18 cellular contexts compared by ENCODE assay signal in the genomic region with DNA sequence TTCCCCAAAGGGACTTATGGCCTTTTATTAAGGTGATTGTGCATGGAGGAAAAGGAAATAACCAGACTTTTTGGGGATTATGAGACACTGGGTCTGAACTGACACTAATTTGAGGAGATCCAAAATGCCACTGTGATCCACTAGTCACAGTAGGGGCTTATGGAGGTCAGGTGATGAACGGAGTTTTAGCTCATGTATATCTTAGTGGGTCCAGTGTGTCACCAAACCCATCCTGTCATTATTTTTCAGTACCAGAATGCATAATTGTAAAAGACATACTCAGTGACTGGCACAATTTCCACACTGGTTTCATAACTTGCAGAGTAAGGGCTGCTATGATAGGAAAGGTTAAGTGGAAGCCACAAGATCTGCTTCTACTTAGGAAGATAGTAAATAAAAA.
DNase-seq lines count a peak whose midpoint lies in the region; TF ChIP-seq lines count a peak whose summit lies in the region.
"Had no signal": no experiment of that assay in that cellular context is flagged by ENCODE, and none has a peak within 500 bp of the region (broad histone marks: within the 10 kb centered on the region; RNA-seq: fewer than 3 reads in every experiment).

No MANE protein-coding gene starts in this region.

- H3K4me3 Mint-ChIP-seq in activated CD4-positive, alpha-beta memory T cell treated with anti-CD3 and anti-CD28 coated beads for 36 hours: no peak overlapping the region
- H3K4me3 Mint-ChIP-seq in activated CD4-positive, alpha-beta memory T cell treated with anti-CD3 and anti-CD28 coated beads, Interleukin-2, amount 10 ng/mL, durations not matched to agents 7 days and 5 days: no peak overlapping the region
- H3K4me3 Mint-ChIP-seq: IgD-negative memory B cell had no signal

- H4K20me1 ChIP-seq in GM23248 (ENCODE audit: insufficient read depth) (no peaks in the 10 kb centered on the region), SK-N-SH (ENCODE audit: insufficient read depth) (no peaks in the 10 kb centered on the region)

- no peak for TF ChIP-seq CTCF in SK-N-SH (IDR thresholded peaks at IDR 0.05)

- H3K4me1 ChIP-seq in GM23248 (ENCODE audit: insufficient read depth): peaks cover 10% of the 10 kb centered on the region
- peaks cover 8% of the 10 kb centered on the region for H3K4me1 ChIP-seq in skeletal muscle satellite cell (ENCODE audit: control insufficient read depth, insufficient read depth, low read length)
- H3K4me1 ChIP-seq in SK-N-SH (ENCODE audit: control insufficient read depth in 1 of 2, insufficient read depth in 2 of 2, low read depth in 1 of 2, low read length in 1 of 2): no peaks in the 10 kb centered on the region

- H3K36me3 ChIP-seq in GM23248 (ENCODE audit: low read depth) (no peaks in the 10 kb centered on the region), skeletal muscle satellite cell (ENCODE audit: insufficient read depth, low read length) (no peaks in the 10 kb centered on the region), SK-N-SH (replicated peaks in 1 of 2; ENCODE audit: control insufficient read depth in 1 of 2, insufficient read depth in 2 of 2, low read length in 1 of 2) (no peaks in the 10 kb centered on the region)

- no peak overlapping the region for H3K9ac ChIP-seq in GM23248
- no peak overlapping the region for H3K9ac ChIP-seq in skeletal muscle satellite cell (ENCODE audit: low read depth, low read length)
- H3K9ac ChIP-seq in SK-N-SH: no peak overlapping the region

- TF ChIP-seq RAD21 in SK-N-SH (IDR thresholded peaks at IDR 0.05; ENCODE audit: low read length): no peak

- H3K79me2 ChIP-seq in GM23248 (ENCODE audit: insufficient read depth): no peaks in the 10 kb centered on the region
- no peaks in the 10 kb centered on the region for H3K79me2 ChIP-seq in SK-N-SH (ENCODE audit: insufficient read depth)

- no peak overlapping the region for H2AFZ ChIP-seq in GM23248
- H2AFZ ChIP-seq in SK-N-SH (ENCODE audit: low read depth): no peak overlapping the region

- H3K4me2 ChIP-seq in GM23248 (ENCODE audit: unreplicated experiment) (peak overlapping the region; percentile 7), skeletal muscle satellite cell (ENCODE audit: low read length) (peak overlapping the region; percentile 16), SK-N-SH (no peak overlapping the region)

- CTCF ChIA-PET in activated CD4-positive, alpha-beta memory T cell treated with anti-CD3 and anti-CD28 coated beads for 36 hours (lab: Charles Lee): interaction anchor here (0.7 kb wide), 1 partner anchor 13 kb away, joined by 3 read pairs; no protein-coding TSS in a partner anchor
- CTCF ChIA-PET in activated CD4-positive, alpha-beta memory T cell treated with anti-CD3 and anti-CD28 coated beads, Interleukin-2, amount 10 ng/mL, durations not matched to agents 7 days and 5 days (lab: Charles Lee): no interaction called here
- CTCF ChIA-PET in SK-N-SH (lab: Yijun Ruan, JAX): no interaction called here

- in situ Hi-C loops in GM23248 (cut with MboI): no loop called here

- DNase-seq in activated CD4-positive, alpha-beta memory T cell treated with anti-CD3 and anti-CD28 coated beads for 36 hours: no peak
- DNase-seq in activated CD4-positive, alpha-beta memory T cell treated with anti-CD3 and anti-CD28 coated beads, Interleukin-2, amount 10 ng/mL, durations not matched to agents 7 days and 5 days: no peak
- no peak for DNase-seq in GM23248
- DNase-seq in epithelial cell of prostate (ENCODE audit: low read depth, low spot score): no peak
- DNase-seq in SK-N-SH: no peak
- DNase-seq in posterior cingulate gyrus: no peak
- DNase-seq: C1 segment of cervical spinal cord, DND-41, GOT3, Kasumi-1, NCI-H1105 treated with DMSO at 0.1 percent for 48 hours, NCI-H1694 treated with DMSO at 0.1 percent for 48 hours, NCI-H2107, NCI-H2227 treated with DMSO at 0.1 percent for 48 hours, NCI-H524 had no signal

- intact Hi-C loops in activated CD4-positive, alpha-beta memory T cell treated with anti-CD3 and anti-CD28 coated beads for 36 hours (cut with micrococcal nuclease): loop anchor here (1.0 kb wide), 2 partner anchors 11 to 654 kb away; no protein-coding TSS in a partner anchor
- intact Hi-C loops in posterior cingulate gyrus (cut with DNase I): no loop called here

- H3F3A ChIP-seq in GM23248 (ENCODE audit: insufficient read depth) (peaks cover 7% of the 10 kb centered on the region; the same call in 1 of the 2 replicates), SK-N-SH (replicated peaks; ENCODE audit: insufficient read depth) (no peaks in the 10 kb centered on the region)

- POLR2A ChIA-PET in activated CD4-positive, alpha-beta memory T cell treated with anti-CD3 and anti-CD28 coated beads for 36 hours (lab: Charles Lee): interaction anchor here (1.1 to 1.3 kb wide), 2 partner anchors 10 to 214 kb away, joined by 3 read pairs; no protein-coding TSS in a partner anchor
- POLR2A ChIA-PET in activated CD4-positive, alpha-beta memory T cell treated with anti-CD3 and anti-CD28 coated beads, Interleukin-2, amount 10 ng/mL, durations not matched to agents 7 days and 5 days (lab: Charles Lee): no interaction called here
- POLR2A ChIA-PET in SK-N-SH (lab: Yijun Ruan, JAX): no interaction called here

- H3K4me1 Mint-ChIP-seq in activated CD4-positive, alpha-beta memory T cell treated with anti-CD3 and anti-CD28 coated beads for 36 hours (ENCODE audit: low read depth): peaks cover 31% of the 10 kb centered on the region
- H3K4me1 Mint-ChIP-seq in activated CD4-positive, alpha-beta memory T cell treated with anti-CD3 and anti-CD28 coated beads, Interleukin-2, amount 10 ng/mL, durations not matched to agents 7 days and 5 days: peaks cover 20% of the 10 kb centered on the region

- WGBS in GM23248 (ENCODE audit: low coverage in 1 of 2, low lambda C conversion rate in 2 of 2, missing lambda C conversion rate in 2 of 2), 2 experiments: 0% methylated on average over 1 of the region's 1 CpG
- 0% methylated on average over 1 of the region's 1 CpG for WGBS in SK-N-SH (ENCODE audit: low lambda C conversion rate)

- H3K27me3 ChIP-seq in GM23248 (replicated peaks; ENCODE audit: insufficient read depth) (no peaks in the 10 kb centered on the region), skeletal muscle satellite cell (ENCODE audit: control insufficient read depth, insufficient read depth, low read length) (no peaks in the 10 kb centered on the region), SK-N-SH (ENCODE audit: insufficient read depth) (no peaks in the 10 kb centered on the region; the same call in 1 of the 2 replicates)

- H3K9me2 ChIP-seq in GM23248 (ENCODE audit: insufficient read depth) (no peaks in the 10 kb centered on the region), SK-N-SH (no peaks in the 10 kb centered on the region)

- H3K9me3 Mint-ChIP-seq in activated CD4-positive, alpha-beta memory T cell treated with anti-CD3 and anti-CD28 coated beads for 36 hours: no peaks in the 10 kb centered on the region
- peaks cover 2% of the 10 kb centered on the region for H3K9me3 Mint-ChIP-seq in activated CD4-positive, alpha-beta memory T cell treated with anti-CD3 and anti-CD28 coated beads, Interleukin-2, amount 10 ng/mL, durations not matched to agents 7 days and 5 days

- no peaks in the 10 kb centered on the region for H3K27me3 Mint-ChIP-seq in activated CD4-positive, alpha-beta memory T cell treated with anti-CD3 and anti-CD28 coated beads for 36 hours
- H3K27me3 Mint-ChIP-seq in activated CD4-positive, alpha-beta memory T cell treated with anti-CD3 and anti-CD28 coated beads, Interleukin-2, amount 10 ng/mL, durations not matched to agents 7 days and 5 days: no peaks in the 10 kb centered on the region
- H3K27me3 Mint-ChIP-seq: IgD-negative memory B cell had no signal

- H3K36me3 Mint-ChIP-seq in activated CD4-positive, alpha-beta memory T cell treated with anti-CD3 and anti-CD28 coated beads for 36 hours: no peaks in the 10 kb centered on the region
- H3K36me3 Mint-ChIP-seq in activated CD4-positive, alpha-beta memory T cell treated with anti-CD3 and anti-CD28 coated beads, Interleukin-2, amount 10 ng/mL, durations not matched to agents 7 days and 5 days (ENCODE audit: low read depth): peaks cover 5% of the 10 kb centered on the region
- H3K36me3 Mint-ChIP-seq: IgD-negative memory B cell had no signal

- H3K9me3 ChIP-seq in GM23248 (ENCODE audit: low read depth) (no peaks in the 10 kb centered on the region), skeletal muscle satellite cell (replicated peaks; ENCODE audit: low read length) (no peaks in the 10 kb centered on the region), SK-N-SH (no peaks in the 10 kb centered on the region)

- H3K27ac Mint-ChIP-seq in activated CD4-positive, alpha-beta memory T cell treated with anti-CD3 and anti-CD28 coated beads for 36 hours: peak overlapping the region; percentile 49
- H3K27ac Mint-ChIP-seq in activated CD4-positive, alpha-beta memory T cell treated with anti-CD3 and anti-CD28 coated beads, Interleukin-2, amount 10 ng/mL, durations not matched to agents 7 days and 5 days: no peak overlapping the region
- H3K27ac Mint-ChIP-seq: IgD-negative memory B cell had no signal

- no peak overlapping the region for H3K4me3 ChIP-seq in GM23248
- H3K4me3 ChIP-seq in skeletal muscle satellite cell (ENCODE audit: low read length): no peak overlapping the region
- no peak overlapping the region for H3K4me3 ChIP-seq in SK-N-SH (ENCODE audit: low read depth in 2 of 2, low read length in 1 of 2)

- H3K27ac ChIP-seq in GM23248 (0 out of 2 replicates have a peak overlapping the region, but pooled peaks have one; percentile 8), epithelial cell of prostate (peak overlapping the region; percentile 45), SK-N-SH (ENCODE audit: low read depth in 2 of 2, low read length in 1 of 2) (no peak overlapping the region)
- H3K27ac ChIP-seq: HL-60 had no signal

- TF ChIP-seq EP300 in SK-N-SH (IDR thresholded peaks at IDR 0.05; ENCODE audit: borderline replicate concordance in 1 of 2, low read depth in 1 of 2, low read length in 1 of 2): no peak

TF ChIP-seq in SK-N-SH, 30 proteins besides CTCF, POLR2A, EP300 and RAD21 (continues in another document):
- TF ChIP-seq RXRA (IDR thresholded peaks at IDR 0.05; ENCODE audit: borderline replicate concordance, low read depth): no peak
- TF ChIP-seq NFIC (IDR thresholded peaks at IDR 0.05; ENCODE audit: borderline replicate concordance): no peak
- TF ChIP-seq, protein P1, sequence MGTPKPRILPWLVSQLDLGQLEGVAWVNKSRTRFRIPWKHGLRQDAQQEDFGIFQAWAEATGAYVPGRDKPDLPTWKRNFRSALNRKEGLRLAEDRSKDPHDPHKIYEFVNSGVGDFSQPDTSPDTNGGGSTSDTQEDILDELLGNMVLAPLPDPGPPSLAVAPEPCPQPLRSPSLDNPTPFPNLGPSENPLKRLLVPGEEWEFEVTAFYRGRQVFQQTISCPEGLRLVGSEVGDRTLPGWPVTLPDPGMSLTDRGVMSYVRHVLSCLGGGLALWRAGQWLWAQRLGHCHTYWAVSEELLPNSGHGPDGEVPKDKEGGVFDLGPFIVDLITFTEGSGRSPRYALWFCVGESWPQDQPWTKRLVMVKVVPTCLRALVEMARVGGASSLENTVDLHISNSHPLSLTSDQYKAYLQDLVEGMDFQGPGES (IDR thresholded peaks at IDR 0.05; ENCODE audit: low read depth, low read length): no peak
- no peak for TF ChIP-seq FOXM1 (IDR thresholded peaks at IDR 0.05; ENCODE audit: low read depth)
- TF ChIP-seq RCOR1 (IDR thresholded peaks at IDR 0.05; ENCODE audit: low read length): no peak
- TF ChIP-seq TCF12 (IDR thresholded peaks at IDR 0.05): no peak

Comparison
In these comparisons a context has a peak if more than half of its experiments do, and no peak if none do; other contexts are left out.
1. H3K27ac ChIP-seq: peak in GM23248 (single experiment) and epithelial cell of prostate (single experiment); none in SK-N-SH (0 of 2).